15 cellular contexts compared by ENCODE assay signal in genomic region chr6:106315765-106316375, GRCh38. TPM values are rescaled to one million over a fixed set of nuclear protein-coding genes. Genes with fewer than 3 reads are reported as not detected.
DNase-seq lines count a peak whose midpoint lies in the region; ATAC-seq, FAIRE-seq and TF ChIP-seq lines count a peak whose summit lies in the region.
"Had no signal": no experiment of that assay in that cellular context is flagged by ENCODE, and none has a peak within 500 bp of the region (broad histone marks: within the 10 kb centered on the region; RNA-seq: fewer than 3 reads in every experiment).

No MANE protein-coding gene starts in this region.

- TF ChIP-seq CTCF in Loucy (conservative IDR thresholded peaks at IDR 0.05; ENCODE audit: low read length) (no peak), OCI-LY7 (conservative IDR thresholded peaks at IDR 0.05; ENCODE audit: low read length) (no peak)

- no peak overlapping the region for H3K27ac ChIP-seq in naive thymus-derived CD4-positive, alpha-beta T cell (ENCODE audit: low read depth, low read length)
- H3K27ac ChIP-seq in OCI-LY7 (ENCODE audit: low read depth, low read length, poor library complexity, severe bottlenecking): no peak overlapping the region
- H3K27ac ChIP-seq: BLaER1, body of pancreas, neutrophil had no signal

- FAIRE-seq in islet of Langerhans (lab: Jason Lieb, UNC): peak; percentile 21

- DNase-seq in activated T-cell treated with anti-CD3 and anti-CD28 coated beads, Interleukin-2, amount 50 U/mL, for 24 hours: no peak
- no peak for DNase-seq in activated T-cell treated with anti-CD3 and anti-CD28 coated beads, Interleukin-2, amount 50 U/mL, for 48 hours
- no peak for DNase-seq in T-helper 2 cell treated with Interferon-gamma antibody and Interleukin-4, amounts not matched to agents 5 μg/mL and 100 μg/mL, for 36 hours (ENCODE audit: low spot score)
- DNase-seq in naive thymus-derived CD4-positive, alpha-beta T cell: no peak
- DNase-seq in OCI-LY7 (ENCODE audit: low spot score): no peak
- no peak for DNase-seq in NCI-H524 treated with DMSO at 0.1 percent for 48 hours (lab: John Stamatoyannopoulos, UW)
- DNase-seq: activated CD4-positive, alpha-beta T cell treated with anti-CD3 and anti-CD28 coated beads, Interleukin-2, amount 50 U/mL, for 4 hours; body of pancreas; NCI-H1930; stimulated activated CD4-positive, alpha-beta T cell treated with anti-CD3 and anti-CD28 coated beads, Interleukin-12 subunit alpha, Interleukin-12 subunit beta, amount 100 ng/mL, for 4 hours had no signal

- H3K27me3 ChIP-seq in Loucy (ENCODE audit: insufficient read depth, low read length, poor library complexity, severe bottlenecking): no peaks in the 10 kb centered on the region
- H3K27me3 ChIP-seq in naive thymus-derived CD4-positive, alpha-beta T cell (ENCODE audit: control insufficient read depth in 2 of 2, insufficient read depth in 2 of 2, low read length in 2 of 2): no peaks in the 10 kb centered on the region
- H3K27me3 ChIP-seq: BLaER1, body of pancreas, neutrophil had no signal

- peak overlapping the region; percentile 94 for H3K4me2 ChIP-seq in Loucy (ENCODE audit: low read depth, low read length, poor library complexity, severe bottlenecking)
- H3K4me2 ChIP-seq in OCI-LY7 (ENCODE audit: low read length): no peak overlapping the region

- CTCF ChIA-PET in naive thymus-derived CD4-positive, alpha-beta T cell (lab: Charles Lee): no interaction called here
- CTCF ChIA-PET in OCI-LY7 (lab: Charles Lee; ENCODE audit: unreplicated experiment): no interaction called here

- BruUV-seq in OCI-LY7 (replicated peaks; lab: Mats Ljungman, UMichigan): no TSS peak

- H3K9ac ChIP-seq in Loucy (ENCODE audit: low read depth, low read length, poor library complexity, severe bottlenecking): no peak overlapping the region
- H3K9ac ChIP-seq: BLaER1 had no signal

- H3K4me3 ChIP-seq in Loucy (ENCODE audit: low read length, poor library complexity, severe bottlenecking) (no peak overlapping the region), OCI-LY7 (ENCODE audit: low read depth, low read length, poor library complexity, severe bottlenecking) (no peak overlapping the region)
- no peak overlapping the region for H3K4me3 ChIP-seq in naive thymus-derived CD4-positive, alpha-beta T cell (ENCODE audit: low read length)
- H3K4me3 ChIP-seq: BLaER1, body of pancreas had no signal

- H3K36me3 Mint-ChIP-seq in activated T-cell treated with anti-CD3 and anti-CD28 coated beads, Interleukin-2, amount 50 U/mL, for 24 hours (ENCODE audit: low read depth): peaks cover 46% of the 10 kb centered on the region
- H3K36me3 Mint-ChIP-seq in T-helper 2 cell treated with Interferon-gamma antibody and Interleukin-4, amounts not matched to agents 5 μg/mL and 100 μg/mL, for 36 hours (ENCODE audit: low read depth): peaks cover 34% of the 10 kb centered on the region
- peaks cover 13 to 37% (median 27%) of the 10 kb centered on the region in 5 donors for H3K36me3 Mint-ChIP-seq in naive thymus-derived CD4-positive, alpha-beta T cell

- no peaks in the 10 kb centered on the region for H3K9me3 Mint-ChIP-seq in activated T-cell treated with anti-CD3 and anti-CD28 coated beads, Interleukin-2, amount 50 U/mL, for 24 hours
- no peaks in the 10 kb centered on the region for H3K9me3 Mint-ChIP-seq in T-helper 2 cell treated with Interferon-gamma antibody and Interleukin-4, amounts not matched to agents 5 μg/mL and 100 μg/mL, for 36 hours
- no peaks in the 10 kb centered on the region for H3K9me3 Mint-ChIP-seq in naive thymus-derived CD4-positive, alpha-beta T cell

- peaks cover 52% of the 10 kb centered on the region for H4K20me1 ChIP-seq in Loucy (ENCODE audit: insufficient read depth, low read length, poor library complexity, severe bottlenecking)
- H4K20me1 ChIP-seq in OCI-LY7 (ENCODE audit: insufficient read depth, low read length): peaks cover 18% of the 10 kb centered on the region; the same call in 1 of the 2 replicates

- ATAC-seq in naive thymus-derived CD4-positive, alpha-beta T cell: no peak
- ATAC-seq: body of pancreas, Right ventricle myocardium inferior had no signal

- no peaks in the 10 kb centered on the region for H3K9me2 ChIP-seq in Loucy (replicated peaks; ENCODE audit: low read depth, low read length)
- no peaks in the 10 kb centered on the region for H3K9me2 ChIP-seq in OCI-LY7 (ENCODE audit: insufficient read depth, low read length)

- peak overlapping the region; percentile 85 for H3K27ac Mint-ChIP-seq in activated T-cell treated with anti-CD3 and anti-CD28 coated beads, Interleukin-2, amount 50 U/mL, for 24 hours
- H3K27ac Mint-ChIP-seq in T-helper 2 cell treated with Interferon-gamma antibody and Interleukin-4, amounts not matched to agents 5 μg/mL and 100 μg/mL, for 36 hours: peak overlapping the region; percentile 62
- H3K27ac Mint-ChIP-seq in naive thymus-derived CD4-positive, alpha-beta T cell: peak overlapping the region in 3 of 9 donors; percentile 4 to 46 (median 7)

- no peaks in the 10 kb centered on the region for H3F3A ChIP-seq in Loucy (ENCODE audit: low read depth)

- POLR2A ChIA-PET in naive thymus-derived CD4-positive, alpha-beta T cell (lab: Charles Lee): interaction anchor here (0.7 to 1.8 kb wide), 2 partner anchors 9 to 10 kb away, joined by 3 to 5 read pairs; partner anchors contain the start of gene ATG5
- POLR2A ChIA-PET in OCI-LY7 (lab: Charles Lee): interaction anchor here (1.2 kb wide), 1 partner anchor 36 kb away, joined by 3 read pairs; no protein-coding TSS in a partner anchor

- H3K4me1 ChIP-seq in Loucy (ENCODE audit: insufficient read depth, low read length, poor library complexity, severe bottlenecking) (peaks cover 65% of the 10 kb centered on the region), OCI-LY7 (ENCODE audit: insufficient read depth, low read length, poor library complexity, severe bottlenecking) (peaks cover 5% of the 10 kb centered on the region)
- H3K4me1 ChIP-seq in naive thymus-derived CD4-positive, alpha-beta T cell (ENCODE audit: control insufficient read depth in 2 of 2, insufficient read depth in 2 of 2, low read length in 2 of 2): peaks cover 19 to 27% of the 10 kb centered on the region in 2 donors
- H3K4me1 ChIP-seq: body of pancreas had no signal

- H3K36me3 ChIP-seq in Loucy (ENCODE audit: insufficient read depth, low read length) (peaks cover 27% of the 10 kb centered on the region), OCI-LY7 (ENCODE audit: insufficient read depth, low read length) (peaks cover 46% of the 10 kb centered on the region)
- peaks cover 5 to 7% (median 6%) of the 10 kb centered on the region in 3 experiments for H3K36me3 ChIP-seq in naive thymus-derived CD4-positive, alpha-beta T cell (ENCODE audit: control insufficient read depth in 2 of 3, insufficient read depth in 3 of 3, low read length in 3 of 3)

- H3K4me3 Mint-ChIP-seq in activated T-cell treated with anti-CD3 and anti-CD28 coated beads, Interleukin-2, amount 50 U/mL, for 24 hours: peak overlapping the region; percentile 4
- H3K4me3 Mint-ChIP-seq in T-helper 2 cell treated with Interferon-gamma antibody and Interleukin-4, amounts not matched to agents 5 μg/mL and 100 μg/mL, for 36 hours: peak overlapping the region; percentile 59
- H3K4me3 Mint-ChIP-seq in naive thymus-derived CD4-positive, alpha-beta T cell: peak overlapping the region in 1 of 10 donors; percentile 34

- H3K4me1 Mint-ChIP-seq in activated T-cell treated with anti-CD3 and anti-CD28 coated beads, Interleukin-2, amount 50 U/mL, for 24 hours (ENCODE audit: low read depth): peaks cover 74% of the 10 kb centered on the region
- peaks cover 54% of the 10 kb centered on the region for H3K4me1 Mint-ChIP-seq in T-helper 2 cell treated with Interferon-gamma antibody and Interleukin-4, amounts not matched to agents 5 μg/mL and 100 μg/mL, for 36 hours (ENCODE audit: low read depth)
- H3K4me1 Mint-ChIP-seq in naive thymus-derived CD4-positive, alpha-beta T cell: peaks cover 47 to 85% (median 72%) of the 10 kb centered on the region in 7 donors

- H3K79me2 ChIP-seq in Loucy (ENCODE audit: insufficient read depth, low read length) (peaks cover 85% of the 10 kb centered on the region), OCI-LY7 (ENCODE audit: insufficient read depth, low read depth, low read length) (peaks cover 44% of the 10 kb centered on the region)

- H3K9me3 ChIP-seq in Loucy (ENCODE audit: insufficient read depth, low read depth, low read length) (no peaks in the 10 kb centered on the region), OCI-LY7 (ENCODE audit: low read length) (no peaks in the 10 kb centered on the region)
- no peaks in the 10 kb centered on the region for H3K9me3 ChIP-seq in naive thymus-derived CD4-positive, alpha-beta T cell (ENCODE audit: control insufficient read depth in 2 of 3, low read length in 3 of 3)
- H3K9me3 ChIP-seq: BLaER1, body of pancreas, neutrophil had no signal

- H2AFZ ChIP-seq in Loucy (ENCODE audit: low read length) (no peak overlapping the region), OCI-LY7 (ENCODE audit: low read length) (no peak overlapping the region)

- intact Hi-C loops in naive thymus-derived CD4-positive, alpha-beta T cell (cut with micrococcal nuclease): no loop called here
- intact Hi-C loops in OCI-LY7 (cut with micrococcal nuclease; ENCODE audit: unreplicated experiment): no loop called here

- H3K27me3 Mint-ChIP-seq in activated T-cell treated with anti-CD3 and anti-CD28 coated beads, Interleukin-2, amount 50 U/mL, for 24 hours: no peaks in the 10 kb centered on the region
- H3K27me3 Mint-ChIP-seq in T-helper 2 cell treated with Interferon-gamma antibody and Interleukin-4, amounts not matched to agents 5 μg/mL and 100 μg/mL, for 36 hours (ENCODE audit: low read depth): no peaks in the 10 kb centered on the region
- no peaks in the 10 kb centered on the region for H3K27me3 Mint-ChIP-seq in naive thymus-derived CD4-positive, alpha-beta T cell

RNA-seq across cellular contexts. Expression of gene ATG5, which starts 9.7 kb away (rescaled TPM):
- total RNA-seq in naive thymus-derived CD4-positive, alpha-beta T cell: 10 to 100 TPM; 24.0 to 30.9 (median 27.0) TPM
- polyA plus RNA-seq in naive thymus-derived CD4-positive, alpha-beta T cell: 10 to 100 TPM; 31.5 to 32.9 TPM
- 18.8 and 20.6 TPM in 2 replicates for total RNA-seq in OCI-LY7 (2014; rRNA removed; shearing (Covaris generic))
- 30.0 and 31.1 TPM in 2 replicates for total RNA-seq in OCI-LY7 (2022)

RNA-seq across cellular contexts. Expression of gene CRYBG1, which starts 44.6 kb away (rescaled TPM):
- 10 to 100 TPM; 18.0 to 39.8 (median 34.6) TPM for total RNA-seq in naive thymus-derived CD4-positive, alpha-beta T cell
- polyA plus RNA-seq in naive thymus-derived CD4-positive, alpha-beta T cell: 10 to 100 TPM; 11.3 to 18.3 TPM
- 41.7 and 44.7 TPM in 2 replicates for total RNA-seq in OCI-LY7 (2014; rRNA removed; shearing (Covaris generic))
- total RNA-seq in OCI-LY7 (2022): 66.2 and 79.2 TPM in 2 replicates
